ENCODE assay signal across 21 cellular contexts in the genomic region with DNA sequence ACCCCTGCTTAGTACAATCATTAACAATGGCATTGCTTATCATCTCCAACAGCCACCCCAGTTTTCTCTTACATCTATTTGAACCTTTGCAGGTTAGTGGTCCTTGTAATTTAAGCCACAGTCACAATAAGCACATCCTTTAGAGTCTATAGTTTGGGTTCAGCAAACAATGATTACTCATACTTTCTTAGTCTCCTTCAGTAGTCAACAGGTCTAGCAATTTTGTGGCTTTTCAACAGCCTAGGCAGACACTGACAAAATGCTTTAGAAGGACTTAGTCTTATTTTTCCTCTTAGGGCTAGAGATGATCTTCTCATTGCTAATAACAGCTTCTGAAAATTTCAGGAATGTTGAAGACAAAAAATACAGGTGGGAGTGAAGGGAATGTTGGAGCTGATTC. TPM values are rescaled to one million over a fixed set of nuclear protein-coding genes. Genes with fewer than 3 reads are reported as not detected.
DNase-seq lines count a peak whose midpoint lies in the region; ATAC-seq and TF ChIP-seq lines count a peak whose summit lies in the region.
"Had no signal": no experiment of that assay in that cellular context is flagged by ENCODE, and none has a peak within 500 bp of the region (broad histone marks: within the 10 kb centered on the region; RNA-seq: fewer than 3 reads in every experiment).

No MANE protein-coding gene starts in this region.

- peak; percentile 41 for DNase-seq in DMS53 (lab: John Stamatoyannopoulos, UW)
- DNase-seq in HS-27A (ENCODE audit: low read depth): peak; percentile 1
- DNase-seq in adipocyte (ENCODE audit: low read depth): peak; percentile 5
- DNase-seq in kidney epithelial cell (ENCODE audit: low read depth): peak; percentile 31
- DNase-seq in DMS114 treated with DMSO at 0.1 percent for 48 hours (lab: John Stamatoyannopoulos, UW; ENCODE audit: unreplicated experiment): no peak
- DNase-seq: activated CD4-positive, alpha-beta memory T cell treated with anti-CD3 and anti-CD28 coated beads, Interleukin-2, amount 10 ng/mL, durations not matched to agents 7 days and 5 days; activated CD4-positive, CD25-positive, alpha-beta regulatory T cell; activated naive CD4-positive, alpha-beta T cell; cerebellar nuclear complex; effector CD4-positive, alpha-beta T cell; left colon; midbrain; NCI-H187; NCI-H446 treated with DMSO at 0.1 percent for 48 hours; nephron progenitor cell; sigmoid colon; stimulated activated naive CD4-positive, alpha-beta T cell had no signal

- TF ChIP-seq CTCF in kidney epithelial cell (IDR thresholded peaks at IDR 0.05; ENCODE audit: insufficient read depth, low read length, poor library complexity, severe bottlenecking): no peak

- H3K36me3 ChIP-seq in adipocyte (ENCODE audit: control insufficient read depth, insufficient read depth, low read length, severe bottlenecking) (no peaks in the 10 kb centered on the region), kidney epithelial cell (ENCODE audit: control insufficient read depth, insufficient read depth, low read length) (no peaks in the 10 kb centered on the region)
- H3K36me3 ChIP-seq: sigmoid colon, thoracic aorta had no signal

- no peak overlapping the region for H3K4me3 ChIP-seq in adipocyte (ENCODE audit: low read length)
- no peak overlapping the region for H3K4me3 ChIP-seq in kidney epithelial cell (ENCODE audit: low read depth, low read length)
- H3K4me3 ChIP-seq: sigmoid colon, thoracic aorta had no signal

- no peak overlapping the region for H3K9ac ChIP-seq in adipocyte (ENCODE audit: low read length)

- peaks cover 4% of the 10 kb centered on the region for H3K4me1 ChIP-seq in adipocyte (ENCODE audit: control insufficient read depth, insufficient read depth, low read length)

- no peak for ATAC-seq in GM19324 (IDR thresholded peaks at IDR 0.05; ENCODE audit: low FRiP score, unreplicated experiment)
- ATAC-seq in GM21447 (IDR thresholded peaks at IDR 0.05; ENCODE audit: unreplicated experiment): no peak
- ATAC-seq in GM18907 (IDR thresholded peaks at IDR 0.05; ENCODE audit: unreplicated experiment): no peak
- ATAC-seq: left colon had no signal

- no peaks in the 10 kb centered on the region for H3K9me3 ChIP-seq in adipocyte (ENCODE audit: control insufficient read depth, low read length)
- H3K9me3 ChIP-seq: sigmoid colon, thoracic aorta had no signal

- H3K27me3 ChIP-seq in adipocyte (replicated peaks; ENCODE audit: control insufficient read depth, insufficient read depth, low read length): peaks cover 6% of the 10 kb centered on the region
- no peaks in the 10 kb centered on the region for H3K27me3 ChIP-seq in kidney epithelial cell (ENCODE audit: control insufficient read depth, insufficient read depth, low read length)
- H3K27me3 ChIP-seq: sigmoid colon had no signal

RNA-seq across cellular contexts. Expression of gene FAM204A, which starts 32.3 kb away (rescaled TPM):
- total RNA-seq in kidney epithelial cell: 61.4 and 77.2 TPM in 2 replicates
